Comparison of ENCODE assay signal across 28 cellular contexts in genomic region chr2:100004959-100005387, GRCh38.
"Had no signal": no experiment of that assay in that cellular context is flagged by ENCODE, and none has a peak within 500 bp of the region (broad histone marks: within the 10 kb centered on the region; RNA-seq: fewer than 3 reads in every experiment).

No MANE protein-coding gene starts in this region.

- H3K4me2 ChIP-seq: hepatocyte had no signal

- H3K27ac ChIP-seq: breast epithelium, gastrocnemius medialis, hepatocyte, parathyroid adenoma, right atrium auricular region, stomach, suprapubic skin, tibial artery, upper lobe of right lung had no signal

- H3K4me3 ChIP-seq: breast epithelium, gastrocnemius medialis, hepatocyte, right atrium auricular region, stomach, suprapubic skin, tibial artery, upper lobe of right lung had no signal

- H3K9me3 Mint-ChIP-seq: activated CD8-positive, alpha-beta T cell treated with anti-CD3 and anti-CD28 coated beads for 36 hours; activated naive CD4-positive, alpha-beta T cell treated with anti-CD3 and anti-CD28 coated beads, Interleukin-2, amount 50 U/mL, for 72 hours; mesothelial cell of epicardium; naive thymus-derived CD4-positive, alpha-beta T cell; neural crest cell; stimulated activated naive B cell treated with anti-CD40 and anti-IgM and Interleukin-4, amounts not matched to agents 10 μg/mL and 1 μg/mL and 100 μg/mL, for 72 hours; T-helper 1 cell treated with Interleukin-12 subunit alpha and Interleukin-12 subunit beta and Interleukin-4 antibody, amounts not matched to agents 30 μg/mL and 1 μg/mL, for 36 hours had no signal

- H3K36me3 Mint-ChIP-seq: activated naive CD4-positive, alpha-beta T cell treated with anti-CD3 and anti-CD28 coated beads, Interleukin-2, amount 50 U/mL, for 72 hours had no signal

- H3K36me3 ChIP-seq: breast epithelium, gastrocnemius medialis, suprapubic skin, upper lobe of right lung had no signal

- ATAC-seq: activated CD8-positive, alpha-beta T cell treated with anti-CD3 and anti-CD28 coated beads for 36 hours; activated naive CD4-positive, alpha-beta T cell treated with anti-CD3 and anti-CD28 coated beads, Interleukin-2, amount 50 U/mL, for 72 hours; gastrocnemius medialis; naive thymus-derived CD4-positive, alpha-beta T cell; stimulated activated naive B cell treated with anti-CD40 and anti-IgM and Interleukin-4, amounts not matched to agents 10 μg/mL and 1 μg/mL and 100 μg/mL, for 72 hours; upper lobe of right lung had no signal

- H2AFZ ChIP-seq: hepatocyte, parathyroid adenoma had no signal

- H3K27ac Mint-ChIP-seq: activated CD8-positive, alpha-beta T cell treated with anti-CD3 and anti-CD28 coated beads for 36 hours; activated naive CD4-positive, alpha-beta T cell treated with anti-CD3 and anti-CD28 coated beads, Interleukin-2, amount 50 U/mL, for 72 hours; mesothelial cell of epicardium; naive thymus-derived CD4-positive, alpha-beta T cell; T-helper 1 cell treated with Interleukin-12 subunit alpha and Interleukin-12 subunit beta and Interleukin-4 antibody, amounts not matched to agents 30 μg/mL and 1 μg/mL, for 36 hours had no signal

- H3K27me3 ChIP-seq: breast epithelium, gastrocnemius medialis, hepatocyte, right atrium auricular region, stomach, suprapubic skin, tibial artery, upper lobe of right lung had no signal

- H3K79me2 ChIP-seq: hepatocyte, parathyroid adenoma had no signal

- DNase-seq: activated CD4-positive, alpha-beta T cell treated with anti-CD3 and anti-CD28 coated beads, Interleukin-2, amount 50 U/mL, for 1 hour; activated CD8-positive, alpha-beta T cell treated with anti-CD3 and anti-CD28 coated beads for 36 hours; activated naive CD4-positive, alpha-beta T cell; activated T-cell treated with anti-CD3 and anti-CD28 coated beads, Interleukin-2, amount 50 U/mL, for 48 hours; central memory CD4-positive, alpha-beta T cell; dermis blood vessel endothelial cell; effector CD8-positive, alpha-beta T cell; gastrocnemius medialis; islet precursor cell; mammary epithelial cell; naive thymus-derived CD4-positive, alpha-beta T cell; nucleus accumbens; stimulated activated CD4-positive, alpha-beta T cell treated with anti-CD3 and anti-CD28 coated beads, Interleukin-15, amount 100 ng/mL, for 24 hours; stimulated activated CD4-positive, alpha-beta T cell treated with anti-CD3 and anti-CD28 coated beads, Interleukin-2, amount 100 ng/mL, for 24 hours; stimulated activated naive B cell treated with anti-CD40 and anti-IgM and Interleukin-4, amounts not matched to agents 10 μg/mL and 1 μg/mL and 100 μg/mL, for 72 hours; stomach; T1000; tibial artery; upper lobe of right lung had no signal

- H3K27me3 Mint-ChIP-seq: activated CD8-positive, alpha-beta T cell treated with anti-CD3 and anti-CD28 coated beads for 36 hours; naive thymus-derived CD4-positive, alpha-beta T cell; stimulated activated naive B cell treated with anti-CD40 and anti-IgM and Interleukin-4, amounts not matched to agents 10 μg/mL and 1 μg/mL and 100 μg/mL, for 72 hours had no signal

- H3K4me1 ChIP-seq: breast epithelium, gastrocnemius medialis, right atrium auricular region, suprapubic skin, tibial artery had no signal

- H3K4me3 Mint-ChIP-seq: activated CD8-positive, alpha-beta T cell treated with anti-CD3 and anti-CD28 coated beads for 36 hours; mesothelial cell of epicardium; naive thymus-derived CD4-positive, alpha-beta T cell; neural crest cell; stimulated activated naive B cell treated with anti-CD40 and anti-IgM and Interleukin-4, amounts not matched to agents 10 μg/mL and 1 μg/mL and 100 μg/mL, for 72 hours; T-helper 1 cell treated with Interleukin-12 subunit alpha and Interleukin-12 subunit beta and Interleukin-4 antibody, amounts not matched to agents 30 μg/mL and 1 μg/mL, for 36 hours had no signal

- H3K9me3 ChIP-seq: breast epithelium, gastrocnemius medialis, right atrium auricular region, stomach, suprapubic skin, tibial artery, upper lobe of right lung had no signal

- H3K9ac ChIP-seq: parathyroid adenoma had no signal
